Comparison of ENCODE assay signal across 8 cellular contexts in genomic region chr1:22025368-22026154, GRCh38. TPM values are rescaled to one million over a fixed set of nuclear protein-coding genes. Genes with fewer than 3 reads are reported as not detected.
DNase-seq lines count a peak whose midpoint lies in the region; ATAC-seq and TF ChIP-seq lines count a peak whose summit lies in the region.

No MANE protein-coding gene starts in this region.

- peak overlapping the region; percentile 75 for H3K4me2 ChIP-seq in osteoblast (ENCODE audit: insufficient read depth, low read length)

- no peaks in the 10 kb centered on the region for H4K20me1 ChIP-seq in osteoblast (ENCODE audit: insufficient read depth, low read length)

- ATAC-seq in HG02623 (IDR thresholded peaks at IDR 0.05; ENCODE audit: unreplicated experiment) (peak; percentile 61), SK-N-SH treated with all-trans-retinoic acid at 6 μM for 48 hours (peak; percentile 95)
- ATAC-seq in activated naive CD4-positive, alpha-beta T cell treated with anti-CD3 and anti-CD28 coated beads, Interleukin-2, amount 50 U/mL, for 72 hours: peak; percentile 71 to 82

- intact Hi-C loops in testis (cut with DNase I; ENCODE audit: low total_unique reads): no loop called here

- H3K36me3 ChIP-seq in osteoblast (ENCODE audit: insufficient read depth, low read length) (no peaks in the 10 kb centered on the region), testis (ENCODE audit: low read depth, missing control alignments) (no peaks in the 10 kb centered on the region)

- CTCF ChIA-PET in GM10248 (lab: Yijun Ruan, JAX): interaction anchor here (0.9 to 3.6 kb wide), 6 partner anchors 8 to 770 kb away, joined by 3 to 30 read pairs (median 4); partner anchors contain the start of gene CDC42

- 0% methylated on average over 42 of the region's 42 CpGs for WGBS in testis, 2 donors

- no peaks in the 10 kb centered on the region for H3K27me3 ChIP-seq in osteoblast (ENCODE audit: insufficient read depth, low read length)
- H3K27me3 ChIP-seq in testis: no peaks in the 10 kb centered on the region

- peaks cover 5% of the 10 kb centered on the region for H3K79me2 ChIP-seq in osteoblast (ENCODE audit: insufficient read depth, low read length)

- POLR2A ChIA-PET in GM10248 (lab: Yijun Ruan, JAX): interaction anchor here (0.5 to 2.7 kb wide), 8 partner anchors 12 to 247 kb away, joined by 3 to 28 read pairs (median 6); partner anchors contain the start of gene CDC42

- peaks cover 18% of the 10 kb centered on the region for H3K4me1 ChIP-seq in osteoblast (ENCODE audit: insufficient read depth, low read length)
- H3K4me1 ChIP-seq in testis: no peaks in the 10 kb centered on the region

- peak; percentile 79 for DNase-seq in GM10248 (ENCODE audit: extremely low spot score)
- peak; percentile 91 for DNase-seq in NCI-H1105 (lab: John Stamatoyannopoulos, UW)
- DNase-seq in activated naive CD4-positive, alpha-beta T cell treated with anti-CD3 and anti-CD28 coated beads, Interleukin-2, amount 50 U/mL, for 72 hours (ENCODE audit: low spot score in 2 of 2): peak; percentile 86 to 93
- DNase-seq in glomerular visceral epithelial cell (ENCODE audit: extremely low spot score): peak; percentile 92
- DNase-seq in osteoblast (ENCODE audit: insufficient read length, low spot score, missing footprints): peak; percentile 92
- peak; percentile 94 for DNase-seq in testis

- TF ChIP-seq CTCF in GM10248 (IDR thresholded peaks at IDR 0.05; ENCODE audit: control extremely low read depth, extremely low read depth, low read depth, missing control alignments) (no peak), osteoblast (IDR thresholded peaks at IDR 0.05; ENCODE audit: extremely low read depth, low read depth, low read length) (no peak), testis (IDR thresholded peaks at IDR 0.05) (no peak)

- H3K9me3 Mint-ChIP-seq in activated naive CD4-positive, alpha-beta T cell treated with anti-CD3 and anti-CD28 coated beads, Interleukin-2, amount 50 U/mL, for 72 hours: no peaks in the 10 kb centered on the region

- peaks cover 8 to 9% of the 10 kb centered on the region in 2 donors for H3K36me3 Mint-ChIP-seq in activated naive CD4-positive, alpha-beta T cell treated with anti-CD3 and anti-CD28 coated beads, Interleukin-2, amount 50 U/mL, for 72 hours

- H3K4me3 ChIP-seq in osteoblast (ENCODE audit: insufficient read depth, low read length): peak overlapping the region; percentile 89
- peak overlapping the region; percentile 92 to 97 for H3K4me3 ChIP-seq in testis

- TF ChIP-seq POLR2A in testis (IDR thresholded peaks at IDR 0.05): peak; percentile 5

- H2AFZ ChIP-seq in osteoblast (ENCODE audit: low read length): peak overlapping the region; percentile 95

- H3K27ac Mint-ChIP-seq in activated naive CD4-positive, alpha-beta T cell treated with anti-CD3 and anti-CD28 coated beads, Interleukin-2, amount 50 U/mL, for 72 hours: peak overlapping the region; percentile 97 to 100

- H3K27ac ChIP-seq in osteoblast (ENCODE audit: low read depth, low read length): peak overlapping the region; percentile 91
- peak overlapping the region; percentile 85 to 96 for H3K27ac ChIP-seq in testis

- H3K9me3 ChIP-seq in osteoblast (ENCODE audit: low read depth, low read length) (no peaks in the 10 kb centered on the region), testis (no peaks in the 10 kb centered on the region)

TF ChIP-seq in SK-N-SH treated with all-trans-retinoic acid at 6 μM for 48 hours, 23 proteins besides CTCF, POLR2A, EP300 and RAD21:
- TF ChIP-seq GLIS3 (CRISPR knock-in tag; IDR thresholded peaks at IDR 0.05) (0 out of 2 replicates have a peak, but pooled peaks have one; percentile 69), CSRNP3 (CRISPR knock-in tag; IDR thresholded peaks at IDR 0.05) (no peak), SNAI2 (CRISPR knock-in tag; IDR thresholded peaks at IDR 0.05) (no peak)
- TF ChIP-seq, protein P1, sequence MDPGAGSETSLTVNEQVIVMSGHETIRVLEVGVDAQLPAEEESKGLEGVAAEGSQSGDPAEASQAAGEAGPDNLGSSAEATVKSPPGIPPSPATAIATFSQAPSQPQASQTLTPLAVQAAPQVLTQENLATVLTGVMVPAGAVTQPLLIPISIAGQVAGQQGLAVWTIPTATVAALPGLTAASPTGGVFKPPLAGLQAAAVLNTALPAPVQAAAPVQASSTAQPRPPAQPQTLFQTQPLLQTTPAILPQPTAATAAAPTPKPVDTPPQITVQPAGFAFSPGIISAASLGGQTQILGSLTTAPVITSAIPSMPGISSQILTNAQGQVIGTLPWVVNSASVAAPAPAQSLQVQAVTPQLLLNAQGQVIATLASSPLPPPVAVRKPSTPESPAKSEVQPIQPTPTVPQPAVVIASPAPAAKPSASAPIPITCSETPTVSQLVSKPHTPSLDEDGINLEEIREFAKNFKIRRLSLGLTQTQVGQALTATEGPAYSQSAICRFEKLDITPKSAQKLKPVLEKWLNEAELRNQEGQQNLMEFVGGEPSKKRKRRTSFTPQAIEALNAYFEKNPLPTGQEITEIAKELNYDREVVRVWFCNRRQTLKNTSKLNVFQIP (CRISPR knock-in tag; IDR thresholded peaks at IDR 0.05; ENCODE audit: borderline replicate concordance, low read depth): no peak
TF ChIP-seq in SK-N-SH treated with all-trans-retinoic acid at 6 μM for 48 hours: peak in this region for 1.

RNA-seq across cellular contexts. Expression of gene CELA3A, which starts 24.1 kb away (rescaled TPM):
- not detected for total RNA-seq in activated naive CD4-positive, alpha-beta T cell treated with anti-CD3 and anti-CD28 coated beads, Interleukin-2, amount 50 U/mL, for 72 hours
- total RNA-seq in osteoblast (not detected in 2 replicates), testis (not detected)
- polyA plus RNA-seq in testis (ENCODE audit: insufficient read depth, low read depth, low replicate concordance): not detected

RNA-seq across cellular contexts. Expression of gene CDC42, which starts 26.9 kb away (rescaled TPM):
- total RNA-seq in activated naive CD4-positive, alpha-beta T cell treated with anti-CD3 and anti-CD28 coated beads, Interleukin-2, amount 50 U/mL, for 72 hours: 100 to 1,000 TPM; 266 to 331 TPM
- total RNA-seq in osteoblast (432 and 433 TPM in 2 replicates), testis (100 to 1,000 TPM; 139 to 147 TPM)
- polyA plus RNA-seq in testis (ENCODE audit: insufficient read depth, low read depth, low replicate concordance): 152 TPM

RNA-seq across cellular contexts. Expression of gene CELA3B, which starts 48.7 kb away (rescaled TPM):
- not detected for total RNA-seq in activated naive CD4-positive, alpha-beta T cell treated with anti-CD3 and anti-CD28 coated beads, Interleukin-2, amount 50 U/mL, for 72 hours
- total RNA-seq in osteoblast: not detected in 2 replicates
- total RNA-seq in testis: under 1 TPM in 1 of 2 donors, not detected in 1; 0.63 TPM
- 0.34 TPM for polyA plus RNA-seq in testis (ENCODE audit: insufficient read depth, low read depth, low replicate concordance)

Comparison
In these comparisons a context has a peak if more than half of its experiments do, and no peak if none do; other contexts are left out.
1. Peak in every context shown above with its lines: DNase-seq, ATAC-seq, H3K4me3 ChIP-seq and H3K27ac ChIP-seq.